1 cellular context compared by ENCODE assay signal in genomic region chr17:57914274-57915147, GRCh38.
TF ChIP-seq lines count a peak whose summit lies in the region.

No MANE protein-coding gene starts in this region.

TF ChIP-seq in HCT116, 20 proteins besides CTCF, POLR2A, EP300 and RAD21 (continued from another document):
- TF ChIP-seq EZH2phosphoT487 (IDR thresholded peaks at IDR 0.05; ENCODE audit: borderline replicate concordance), result no peak
